Comparison of ENCODE assay signal across 8 cellular contexts in the genomic region with DNA sequence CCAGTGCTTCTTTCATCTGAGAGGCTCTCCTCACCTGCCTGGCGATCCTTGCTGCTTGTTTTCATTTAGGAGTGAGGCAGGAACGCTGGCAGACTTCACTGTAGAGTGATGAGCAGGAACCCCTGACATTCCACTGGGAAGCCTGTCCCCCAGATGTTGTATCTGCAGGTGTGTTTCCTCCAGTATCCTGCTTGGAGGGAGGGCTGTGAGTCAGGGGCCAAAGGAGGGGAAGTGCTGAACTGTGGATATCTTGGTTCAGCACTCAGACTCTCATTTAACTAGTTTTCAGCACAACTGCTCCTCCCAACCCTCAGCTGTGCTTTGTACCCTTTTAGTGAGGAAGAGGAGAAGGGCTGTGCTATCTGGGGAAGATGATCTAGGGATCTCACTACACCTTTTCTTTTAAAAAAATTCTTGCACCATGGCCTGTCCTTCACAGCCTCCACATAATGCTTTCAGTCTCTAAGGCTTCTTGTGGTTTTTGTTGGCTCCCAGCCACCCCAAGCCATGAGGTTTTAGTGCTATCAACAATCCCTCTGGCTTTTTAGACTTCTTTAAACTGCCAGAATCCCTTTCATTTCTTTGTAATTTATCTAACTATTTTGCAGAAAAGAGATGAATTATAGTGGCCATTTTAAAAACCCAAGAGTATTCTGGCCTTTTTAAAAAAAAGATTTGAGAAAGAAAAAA. TPM values are rescaled to one million over a fixed set of nuclear protein-coding genes. Genes with fewer than 3 reads are reported as not detected.
DNase-seq lines count a peak whose midpoint lies in the region; ATAC-seq and TF ChIP-seq lines count a peak whose summit lies in the region.

No MANE protein-coding gene starts in this region.

- H3K4me3 ChIP-seq in HEK293 (ENCODE audit: low read depth, low read length) (no peak overlapping the region), left ventricle myocardium inferior (no peak overlapping the region)

- ATAC-seq in GM21576 (IDR thresholded peaks at IDR 0.05; ENCODE audit: unreplicated experiment): no peak

- DNase-seq in Daoy (ENCODE audit: low read depth) (peak; percentile 55), RPMI8226 (peak; percentile 85), left ventricle myocardium inferior (peak; percentile 41), NOMO-1 treated with dmso at 0.1 percent for 144 hours (lab: John Stamatoyannopoulos, UW; ENCODE audit: unreplicated experiment) (no peak), NCI-H774 (lab: John Stamatoyannopoulos, UW) (no peak), NCI-H82 (lab: John Stamatoyannopoulos, UW) (no peak)

- H3K27ac ChIP-seq in HEK293 (ENCODE audit: extremely low read depth, low read depth, low read length) (no peak overlapping the region), left ventricle myocardium inferior (replicated peaks) (no peak overlapping the region)

- CTCF ChIA-PET in HEK293 (lab: Yijun Ruan, JAX): interaction anchor here (0.6 to 1.5 kb wide), 2 partner anchors 9 to 15 kb away, joined by 3 read pairs; no protein-coding TSS in a partner anchor

- no peaks in the 10 kb centered on the region for H3K9me3 ChIP-seq in HEK293 (ENCODE audit: control insufficient read depth, insufficient read depth, low read depth, low read length)
- H3K9me3 ChIP-seq in left ventricle myocardium inferior (replicated peaks): no peaks in the 10 kb centered on the region

- no peaks in the 10 kb centered on the region for H3K27me3 ChIP-seq in left ventricle myocardium inferior (ENCODE audit: low read depth)

- POLR2A ChIA-PET in HEK293 (lab: Yijun Ruan, JAX): interaction anchor here (0.5 kb wide), 1 partner anchor 47 kb away, joined by 6 read pairs; no protein-coding TSS in a partner anchor

- TF ChIP-seq CTCF in HEK293 (tag by site-specific recombination; IDR thresholded peaks at IDR 0.05) (no peak), left ventricle myocardium inferior (IDR thresholded peaks at IDR 0.05; ENCODE audit: borderline replicate concordance) (no peak)

- H3K4me1 ChIP-seq in HEK293 (ENCODE audit: control insufficient read depth, insufficient read depth, low read length): peaks cover 8% of the 10 kb centered on the region
- H3K4me1 ChIP-seq in left ventricle myocardium inferior: peaks cover 11% of the 10 kb centered on the region

- intact Hi-C loops in left ventricle myocardium inferior (cut with micrococcal nuclease): no loop called here

- peaks cover 0 to 13% of the 10 kb centered on the region in 2 experiments for H3K36me3 ChIP-seq in HEK293 (ENCODE audit: control insufficient read depth in 2 of 2, insufficient read depth in 1 of 2, low read length in 2 of 2)
- H3K36me3 ChIP-seq in left ventricle myocardium inferior: peaks cover 8% of the 10 kb centered on the region

TF ChIP-seq in HEK293, 187 proteins besides CTCF, POLR2A, EP300 and RAD21 (continues in another document):
- TF ChIP-seq YY2 (tag by site-specific recombination; IDR thresholded peaks at IDR 0.05) (no peak), GLIS1 (tag by site-specific recombination; IDR thresholded peaks at IDR 0.05) (0 out of 2 replicates have a peak, but pooled peaks have one; percentile 10), ZNF514 (tag by site-specific recombination; IDR thresholded peaks at IDR 0.05) (no peak), ZNF292 (tag by site-specific recombination; IDR thresholded peaks at IDR 0.05; ENCODE audit: borderline replicate concordance, low read depth) (no peak), ZNF214 (tag by site-specific recombination; IDR thresholded peaks at IDR 0.05; ENCODE audit: borderline replicate concordance) (no peak)
- TF ChIP-seq, protein P1, sequence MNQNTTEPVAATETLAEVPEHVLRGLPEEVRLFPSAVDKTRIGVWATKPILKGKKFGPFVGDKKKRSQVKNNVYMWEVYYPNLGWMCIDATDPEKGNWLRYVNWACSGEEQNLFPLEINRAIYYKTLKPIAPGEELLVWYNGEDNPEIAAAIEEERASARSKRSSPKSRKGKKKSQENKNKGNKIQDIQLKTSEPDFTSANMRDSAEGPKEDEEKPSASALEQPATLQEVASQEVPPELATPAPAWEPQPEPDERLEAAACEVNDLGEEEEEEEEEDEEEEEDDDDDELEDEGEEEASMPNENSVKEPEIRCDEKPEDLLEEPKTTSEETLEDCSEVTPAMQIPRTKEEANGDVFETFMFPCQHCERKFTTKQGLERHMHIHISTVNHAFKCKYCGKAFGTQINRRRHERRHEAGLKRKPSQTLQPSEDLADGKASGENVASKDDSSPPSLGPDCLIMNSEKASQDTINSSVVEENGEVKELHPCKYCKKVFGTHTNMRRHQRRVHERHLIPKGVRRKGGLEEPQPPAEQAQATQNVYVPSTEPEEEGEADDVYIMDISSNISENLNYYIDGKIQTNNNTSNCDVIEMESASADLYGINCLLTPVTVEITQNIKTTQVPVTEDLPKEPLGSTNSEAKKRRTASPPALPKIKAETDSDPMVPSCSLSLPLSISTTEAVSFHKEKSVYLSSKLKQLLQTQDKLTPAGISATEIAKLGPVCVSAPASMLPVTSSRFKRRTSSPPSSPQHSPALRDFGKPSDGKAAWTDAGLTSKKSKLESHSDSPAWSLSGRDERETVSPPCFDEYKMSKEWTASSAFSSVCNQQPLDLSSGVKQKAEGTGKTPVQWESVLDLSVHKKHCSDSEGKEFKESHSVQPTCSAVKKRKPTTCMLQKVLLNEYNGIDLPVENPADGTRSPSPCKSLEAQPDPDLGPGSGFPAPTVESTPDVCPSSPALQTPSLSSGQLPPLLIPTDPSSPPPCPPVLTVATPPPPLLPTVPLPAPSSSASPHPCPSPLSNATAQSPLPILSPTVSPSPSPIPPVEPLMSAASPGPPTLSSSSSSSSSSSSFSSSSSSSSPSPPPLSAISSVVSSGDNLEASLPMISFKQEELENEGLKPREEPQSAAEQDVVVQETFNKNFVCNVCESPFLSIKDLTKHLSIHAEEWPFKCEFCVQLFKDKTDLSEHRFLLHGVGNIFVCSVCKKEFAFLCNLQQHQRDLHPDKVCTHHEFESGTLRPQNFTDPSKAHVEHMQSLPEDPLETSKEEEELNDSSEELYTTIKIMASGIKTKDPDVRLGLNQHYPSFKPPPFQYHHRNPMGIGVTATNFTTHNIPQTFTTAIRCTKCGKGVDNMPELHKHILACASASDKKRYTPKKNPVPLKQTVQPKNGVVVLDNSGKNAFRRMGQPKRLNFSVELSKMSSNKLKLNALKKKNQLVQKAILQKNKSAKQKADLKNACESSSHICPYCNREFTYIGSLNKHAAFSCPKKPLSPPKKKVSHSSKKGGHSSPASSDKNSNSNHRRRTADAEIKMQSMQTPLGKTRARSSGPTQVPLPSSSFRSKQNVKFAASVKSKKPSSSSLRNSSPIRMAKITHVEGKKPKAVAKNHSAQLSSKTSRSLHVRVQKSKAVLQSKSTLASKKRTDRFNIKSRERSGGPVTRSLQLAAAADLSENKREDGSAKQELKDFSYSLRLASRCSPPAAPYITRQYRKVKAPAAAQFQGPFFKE (tag by site-specific recombination; IDR thresholded peaks at IDR 0.05; ENCODE audit: borderline replicate concordance): no peak
- TF ChIP-seq, protein P2, sequence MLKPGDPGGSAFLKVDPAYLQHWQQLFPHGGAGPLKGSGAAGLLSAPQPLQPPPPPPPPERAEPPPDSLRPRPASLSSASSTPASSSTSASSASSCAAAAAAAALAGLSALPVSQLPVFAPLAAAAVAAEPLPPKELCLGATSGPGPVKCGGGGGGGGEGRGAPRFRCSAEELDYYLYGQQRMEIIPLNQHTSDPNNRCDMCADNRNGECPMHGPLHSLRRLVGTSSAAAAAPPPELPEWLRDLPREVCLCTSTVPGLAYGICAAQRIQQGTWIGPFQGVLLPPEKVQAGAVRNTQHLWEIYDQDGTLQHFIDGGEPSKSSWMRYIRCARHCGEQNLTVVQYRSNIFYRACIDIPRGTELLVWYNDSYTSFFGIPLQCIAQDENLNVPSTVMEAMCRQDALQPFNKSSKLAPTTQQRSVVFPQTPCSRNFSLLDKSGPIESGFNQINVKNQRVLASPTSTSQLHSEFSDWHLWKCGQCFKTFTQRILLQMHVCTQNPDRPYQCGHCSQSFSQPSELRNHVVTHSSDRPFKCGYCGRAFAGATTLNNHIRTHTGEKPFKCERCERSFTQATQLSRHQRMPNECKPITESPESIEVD (tag by site-specific recombination; IDR thresholded peaks at IDR 0.05): peak; percentile 33; the same call in 1 of the 2 replicates
- TF ChIP-seq, protein P3, sequence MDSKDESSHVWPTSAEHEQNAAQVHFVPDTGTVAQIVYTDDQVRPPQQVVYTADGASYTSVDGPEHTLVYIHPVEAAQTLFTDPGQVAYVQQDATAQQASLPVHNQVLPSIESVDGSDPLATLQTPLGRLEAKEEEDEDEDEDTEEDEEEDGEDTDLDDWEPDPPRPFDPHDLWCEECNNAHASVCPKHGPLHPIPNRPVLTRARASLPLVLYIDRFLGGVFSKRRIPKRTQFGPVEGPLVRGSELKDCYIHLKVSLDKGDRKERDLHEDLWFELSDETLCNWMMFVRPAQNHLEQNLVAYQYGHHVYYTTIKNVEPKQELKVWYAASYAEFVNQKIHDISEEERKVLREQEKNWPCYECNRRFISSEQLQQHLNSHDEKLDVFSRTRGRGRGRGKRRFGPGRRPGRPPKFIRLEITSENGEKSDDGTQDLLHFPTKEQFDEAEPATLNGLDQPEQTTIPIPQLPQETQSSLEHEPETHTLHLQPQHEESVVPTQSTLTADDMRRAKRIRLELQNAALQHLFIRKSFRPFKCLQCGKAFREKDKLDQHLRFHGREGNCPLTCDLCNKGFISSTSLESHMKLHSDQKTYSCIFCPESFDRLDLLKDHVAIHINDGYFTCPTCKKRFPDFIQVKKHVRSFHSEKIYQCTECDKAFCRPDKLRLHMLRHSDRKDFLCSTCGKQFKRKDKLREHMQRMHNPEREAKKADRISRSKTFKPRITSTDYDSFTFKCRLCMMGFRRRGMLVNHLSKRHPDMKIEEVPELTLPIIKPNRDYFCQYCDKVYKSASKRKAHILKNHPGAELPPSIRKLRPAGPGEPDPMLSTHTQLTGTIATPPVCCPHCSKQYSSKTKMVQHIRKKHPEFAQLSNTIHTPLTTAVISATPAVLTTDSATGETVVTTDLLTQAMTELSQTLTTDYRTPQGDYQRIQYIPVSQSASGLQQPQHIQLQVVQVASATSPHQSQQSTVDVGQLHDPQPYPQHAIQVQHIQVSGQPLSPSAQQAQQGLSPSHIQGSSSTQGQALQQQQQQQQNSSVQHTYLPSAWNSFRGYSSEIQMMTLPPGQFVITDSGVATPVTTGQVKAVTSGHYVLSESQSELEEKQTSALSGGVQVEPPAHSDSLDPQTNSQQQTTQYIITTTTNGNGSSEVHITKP (tag by site-specific recombination; IDR thresholded peaks at IDR 0.05): 0 out of 2 replicates have a peak, but pooled peaks have one; percentile 19

RNA-seq across cellular contexts. Expression of a gene that starts 11.2 kb away (rescaled TPM):
- total RNA-seq in Daoy (2014; rRNA removed; shearing (Covaris generic)): 0.74 and 4.3 TPM in 2 replicates
- total RNA-seq in left ventricle myocardium inferior: 9.9 TPM

RNA-seq across cellular contexts. Expression of a gene that starts 24.4 kb away (rescaled TPM):
- total RNA-seq in Daoy (2014; rRNA removed; shearing (Covaris generic)): 79.5 and 113 TPM in 2 replicates
- 31.6 TPM for total RNA-seq in left ventricle myocardium inferior

Comparison
In these comparisons a context has a peak if more than half of its experiments do, and no peak if none do; other contexts are left out.
1. DNase-seq: peak in Daoy (single experiment), RPMI8226 (single experiment) and left ventricle myocardium inferior (single experiment); none in NOMO-1 treated with dmso at 0.1 percent for 144 hours (single experiment), NCI-H774 (single experiment) and NCI-H82 (single experiment).